ENCODE assay signal across 9 cellular contexts in the genomic region with DNA sequence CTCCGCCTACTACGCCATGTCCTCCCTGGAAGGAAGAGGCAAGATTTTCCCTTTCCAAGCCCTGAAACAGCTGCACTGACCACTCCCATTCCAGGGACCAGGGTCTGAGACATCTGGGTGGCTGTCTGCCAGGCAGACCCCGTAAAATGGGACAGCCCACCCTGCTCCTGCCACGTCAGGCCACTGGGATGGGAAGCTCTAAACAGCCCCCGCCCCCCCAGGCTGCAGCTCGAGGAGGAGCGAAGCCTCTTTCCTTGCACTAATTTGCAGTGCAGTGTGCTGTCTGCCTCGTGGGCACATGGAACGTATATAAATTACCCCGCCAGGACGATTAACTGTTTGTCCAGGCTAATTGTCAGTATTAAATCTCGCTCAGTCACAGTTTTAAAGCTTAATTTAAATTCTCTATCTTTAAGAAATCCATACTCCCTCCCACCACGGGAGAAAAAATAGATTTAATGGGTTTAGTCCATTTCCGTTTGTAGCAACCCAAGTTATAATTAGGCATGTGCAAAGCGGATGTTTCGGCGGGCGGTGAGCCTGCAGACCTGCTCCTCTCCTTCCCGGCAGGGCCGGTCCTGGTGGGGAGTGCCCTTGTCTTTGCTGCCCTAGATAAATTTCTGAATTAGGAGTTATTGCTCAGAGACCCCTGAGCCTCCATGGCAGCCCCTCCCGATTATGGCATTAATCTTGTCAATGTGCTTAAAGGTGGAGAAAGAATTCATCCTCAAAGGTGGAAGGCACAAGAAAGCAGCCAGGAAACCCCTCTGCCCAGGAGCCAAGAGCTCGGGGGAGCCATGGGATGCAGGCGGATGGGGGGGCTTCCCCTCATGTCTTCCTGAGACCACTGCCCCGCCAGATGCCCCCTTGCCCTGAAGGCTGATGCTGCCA.
DNase-seq lines count a peak whose midpoint lies in the region; ATAC-seq and TF ChIP-seq lines count a peak whose summit lies in the region.
"Had no signal": no experiment of that assay in that cellular context is flagged by ENCODE, and none has a peak within 500 bp of the region (broad histone marks: within the 10 kb centered on the region; RNA-seq: fewer than 3 reads in every experiment).

No MANE protein-coding gene starts in this region.

- no peaks in the 10 kb centered on the region for H3K79me2 ChIP-seq in MM.1S (ENCODE audit: low read length)

- peak in 3 of 5 donors; percentile 16 to 18 (median 18) for DNase-seq in CD4-positive, alpha-beta memory T cell
- DNase-seq in MM.1S: peak; percentile 77
- peak; percentile 67 for DNase-seq in activated effector memory CD4-positive, alpha-beta T cell treated with anti-CD3 and anti-CD28 coated beads, Interleukin-2, amount 50 U/mL, for 16 hours
- no peak for DNase-seq in NCI-H1694 (lab: John Stamatoyannopoulos, UW)
- no peak for DNase-seq in erythroblast (lab: John Stamatoyannopoulos, UW)
- no peak for DNase-seq in upper lobe of left lung

- no peaks in the 10 kb centered on the region for H3K36me3 ChIP-seq in CD4-positive, alpha-beta memory T cell (ENCODE audit: insufficient read depth, low read length)
- H3K36me3 ChIP-seq in MM.1S (replicated peaks; ENCODE audit: insufficient read depth, low read length): no peaks in the 10 kb centered on the region
- H3K36me3 ChIP-seq in upper lobe of left lung: no peaks in the 10 kb centered on the region

- peak overlapping the region in 1 of 2 donors; percentile 24 for H3K4me3 ChIP-seq in CD4-positive, alpha-beta memory T cell (ENCODE audit: low read length in 2 of 2)
- H3K4me3 ChIP-seq in MM.1S (ENCODE audit: low read length) (peak overlapping the region; percentile 39), upper lobe of left lung (peak overlapping the region in 1 of 4 donors; percentile 0)

- intact Hi-C loops in CD4-positive, alpha-beta memory T cell (cut with micrococcal nuclease): loop anchor here (10.0 kb wide), 1 partner anchor 46 kb away; no protein-coding TSS in a partner anchor

- H3F3A ChIP-seq in MM.1S (ENCODE audit: insufficient read depth, low read length): no peaks in the 10 kb centered on the region

- H2AFZ ChIP-seq in MM.1S (ENCODE audit: low read length): peak overlapping the region; percentile 95

- ATAC-seq in upper lobe of left lung (ENCODE audit: low FRiP score in 2 of 2): no peak
- ATAC-seq in GM19035 (IDR thresholded peaks at IDR 0.05; ENCODE audit: unreplicated experiment): no peak
- ATAC-seq: activated naive CD4-positive, alpha-beta T cell treated with anti-CD3 and anti-CD28 coated beads, Interleukin-2, amount 50 U/mL, for 72 hours had no signal

- peak overlapping the region; percentile 68 for H3K4me2 ChIP-seq in MM.1S (ENCODE audit: low read depth, low read length)

- no peak overlapping the region for H3K27ac ChIP-seq in CD4-positive, alpha-beta memory T cell (ENCODE audit: low read depth, low read length)
- H3K27ac ChIP-seq in MM.1S (ENCODE audit: low read length) (peak overlapping the region; percentile 44; the same call in 1 of the 2 replicates), upper lobe of left lung (no peak overlapping the region)

- no peaks in the 10 kb centered on the region for H4K20me1 ChIP-seq in MM.1S (ENCODE audit: insufficient read depth, low read length)

- no peak for TF ChIP-seq EP300 in upper lobe of left lung (IDR thresholded peaks at IDR 0.05)

- peak overlapping the region; percentile 39 for H3K9ac ChIP-seq in MM.1S (ENCODE audit: low read length)

- no peaks in the 10 kb centered on the region for H3K36me3 Mint-ChIP-seq in CD4-positive, alpha-beta memory T cell
- no peaks in the 10 kb centered on the region for H3K36me3 Mint-ChIP-seq in nephron (ENCODE audit: low read depth)
- H3K36me3 Mint-ChIP-seq: activated naive CD4-positive, alpha-beta T cell treated with anti-CD3 and anti-CD28 coated beads, Interleukin-2, amount 50 U/mL, for 72 hours had no signal

- peaks cover 7 to 9% of the 10 kb centered on the region in 2 donors for H3K27me3 Mint-ChIP-seq in CD4-positive, alpha-beta memory T cell
- peaks cover 39% of the 10 kb centered on the region for H3K27me3 Mint-ChIP-seq in nephron (ENCODE audit: low read depth)

- H3K27me3 ChIP-seq in CD4-positive, alpha-beta memory T cell (ENCODE audit: insufficient read depth, low read length): no peaks in the 10 kb centered on the region
- H3K27me3 ChIP-seq in MM.1S (replicated peaks; ENCODE audit: insufficient read depth, low read length) (no peaks in the 10 kb centered on the region), upper lobe of left lung (no peaks in the 10 kb centered on the region)

- WGBS in upper lobe of left lung, 2 donors: 37% methylated on average over 19 to 23 of the region's 24 CpGs

- POLR2A ChIA-PET in CD4-positive, alpha-beta memory T cell (lab: Charles Lee; ENCODE audit: partially characterized antibody): interaction anchor here (1.2 to 2.5 kb wide), 3 partner anchors 23 to 268 kb away, joined by 3 to 14 read pairs (median 10); a partner anchor contains a TSS

- TF ChIP-seq CTCF in MM.1S (IDR thresholded peaks at IDR 0.05; ENCODE audit: low read length): no peak
- TF ChIP-seq CTCF in nephron (IDR thresholded peaks at IDR 0.05; ENCODE audit: unreplicated experiment in 3 of 3): no peak
- TF ChIP-seq CTCF in upper lobe of left lung (IDR thresholded peaks at IDR 0.05): no peak

- TF ChIP-seq POLR2A in erythroblast (IDR thresholded peaks at IDR 0.05; ENCODE audit: low read length) (no peak), upper lobe of left lung (IDR thresholded peaks at IDR 0.05) (no peak)

- peaks cover 30% of the 10 kb centered on the region for H3K4me1 ChIP-seq in CD4-positive, alpha-beta memory T cell (ENCODE audit: insufficient read depth, low read length)
- H3K4me1 ChIP-seq in MM.1S (ENCODE audit: low read length): peaks cover 39% of the 10 kb centered on the region
- peaks cover 0 to 14% (median 7%) of the 10 kb centered on the region in 4 donors for H3K4me1 ChIP-seq in upper lobe of left lung

- no peaks in the 10 kb centered on the region for H3K9me3 Mint-ChIP-seq in CD4-positive, alpha-beta memory T cell
- no peaks in the 10 kb centered on the region for H3K9me3 Mint-ChIP-seq in nephron
- H3K9me3 Mint-ChIP-seq: activated naive CD4-positive, alpha-beta T cell treated with anti-CD3 and anti-CD28 coated beads, Interleukin-2, amount 50 U/mL, for 72 hours had no signal

- peaks cover 20 to 47% (median 35%) of the 10 kb centered on the region in 4 donors for H3K4me1 Mint-ChIP-seq in CD4-positive, alpha-beta memory T cell
- H3K4me1 Mint-ChIP-seq in nephron: peaks cover 28% of the 10 kb centered on the region

- CTCF ChIA-PET in CD4-positive, alpha-beta memory T cell (lab: Charles Lee; ENCODE audit: partially characterized antibody): interaction anchor here (1.0 to 1.5 kb wide), 4 partner anchors 23 to 325 kb away, joined by 3 to 5 read pairs (median 4); no protein-coding TSS in a partner anchor

- H3K4me3 Mint-ChIP-seq in CD4-positive, alpha-beta memory T cell: peak overlapping the region; percentile 48 to 78 (median 68)
- H3K4me3 Mint-ChIP-seq in nephron: peak overlapping the region; percentile 52 to 62 (median 54)

- peak overlapping the region in 3 of 7 donors; percentile 12 to 59 (median 29) for H3K27ac Mint-ChIP-seq in CD4-positive, alpha-beta memory T cell
- peak overlapping the region in 2 of 3 experiments; percentile 62 to 84 for H3K27ac Mint-ChIP-seq in nephron
- H3K27ac Mint-ChIP-seq: activated naive CD4-positive, alpha-beta T cell treated with anti-CD3 and anti-CD28 coated beads, Interleukin-2, amount 50 U/mL, for 72 hours had no signal

- no peaks in the 10 kb centered on the region for H3K9me2 ChIP-seq in MM.1S (replicated peaks; ENCODE audit: insufficient read depth, low read length)

- H3K9me3 ChIP-seq in CD4-positive, alpha-beta memory T cell (ENCODE audit: control insufficient read depth in 1 of 2, low read length in 2 of 2): no peaks in the 10 kb centered on the region
- no peaks in the 10 kb centered on the region for H3K9me3 ChIP-seq in MM.1S (replicated peaks; ENCODE audit: insufficient read depth, low read length)
- H3K9me3 ChIP-seq in upper lobe of left lung: no peaks in the 10 kb centered on the region

Comparison
In these comparisons a context has a peak if more than half of its experiments do, and no peak if none do; other contexts are left out.
1. DNase-seq: peak in CD4-positive, alpha-beta memory T cell (3 of 5), MM.1S (single experiment) and activated effector memory CD4-positive, alpha-beta T cell treated with anti-CD3 and anti-CD28 coated beads, Interleukin-2, amount 50 U/mL, for 16 hours (single experiment); none in NCI-H1694 (single experiment), erythroblast (0 of 2) and upper lobe of left lung (0 of 2).